Comparison of ENCODE assay signal across 23 cellular contexts in the genomic region with DNA sequence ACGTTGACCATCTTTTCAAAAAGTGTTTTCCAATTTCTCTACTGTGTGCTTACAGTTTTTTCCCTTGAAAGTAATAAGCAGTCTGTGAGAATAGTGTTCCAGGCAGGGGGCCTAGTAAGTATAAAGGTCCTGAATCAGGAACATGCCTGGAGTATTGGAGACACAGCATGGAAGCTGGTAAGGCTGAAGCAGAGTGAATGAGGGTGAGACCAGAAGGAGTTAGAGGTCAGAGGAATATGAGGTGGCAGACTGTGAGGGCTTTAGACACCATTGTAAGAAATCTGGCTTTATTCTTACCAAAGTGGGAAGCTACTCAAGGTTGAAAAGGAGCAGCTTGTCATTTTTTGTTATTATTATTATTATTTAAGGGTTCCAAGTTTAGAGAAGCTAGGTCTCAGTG.
"Had no signal": no experiment of that assay in that cellular context is flagged by ENCODE, and none has a peak within 500 bp of the region (broad histone marks: within the 10 kb centered on the region; RNA-seq: fewer than 3 reads in every experiment).

No MANE protein-coding gene starts in this region.

- H3K27me3 Mint-ChIP-seq: activated CD4-positive, alpha-beta T cell treated with anti-CD3 and anti-CD28 coated beads, Interleukin-2, amount 10 ng/mL, durations not matched to agents 24 days and 14 days; activated CD8-positive, alpha-beta memory T cell treated with anti-CD3 and anti-CD28 coated beads, Interleukin-2, amount 10 ng/mL, durations not matched to agents 7 days and 5 days; activated CD8-positive, alpha-beta T cell treated with anti-CD3 and anti-CD28 coated beads for 36 hours; activated naive CD4-positive, alpha-beta T cell treated with anti-CD3 and anti-CD28 coated beads, Interleukin-2, amount 10 ng/mL, durations not matched to agents 7 days and 5 days; dendritic cell treated with granulocyte-macrophage colony-stimulating factor and Interleukin-4, amounts not matched to agents 40 ng/mL and 50 ng/mL, for 4 days had no signal

- H3K4me1 Mint-ChIP-seq: activated CD4-positive, alpha-beta T cell treated with anti-CD3 and anti-CD28 coated beads, Interleukin-2, amount 10 ng/mL, durations not matched to agents 24 days and 14 days; activated CD8-positive, alpha-beta memory T cell treated with anti-CD3 and anti-CD28 coated beads, Interleukin-2, amount 10 ng/mL, durations not matched to agents 7 days and 5 days; mesothelial cell of epicardium; natural killer cell had no signal

- H3K27ac Mint-ChIP-seq: activated CD4-positive, alpha-beta T cell treated with anti-CD3 and anti-CD28 coated beads, Interleukin-2, amount 10 ng/mL, durations not matched to agents 24 days and 14 days; activated CD8-positive, alpha-beta memory T cell treated with anti-CD3 and anti-CD28 coated beads, Interleukin-2, amount 10 ng/mL, durations not matched to agents 7 days and 5 days; activated CD8-positive, alpha-beta T cell treated with anti-CD3 and anti-CD28 coated beads for 36 hours; activated naive CD4-positive, alpha-beta T cell treated with anti-CD3 and anti-CD28 coated beads, Interleukin-2, amount 10 ng/mL, durations not matched to agents 7 days and 5 days; dendritic cell treated with granulocyte-macrophage colony-stimulating factor and Interleukin-4, amounts not matched to agents 40 ng/mL and 50 ng/mL, for 4 days; mesothelial cell of epicardium; natural killer cell had no signal

- H3K4me3 Mint-ChIP-seq: activated CD4-positive, alpha-beta T cell treated with anti-CD3 and anti-CD28 coated beads, Interleukin-2, amount 10 ng/mL, durations not matched to agents 24 days and 14 days; activated CD8-positive, alpha-beta memory T cell treated with anti-CD3 and anti-CD28 coated beads, Interleukin-2, amount 10 ng/mL, durations not matched to agents 7 days and 5 days; activated CD8-positive, alpha-beta T cell treated with anti-CD3 and anti-CD28 coated beads for 36 hours; activated naive CD4-positive, alpha-beta T cell treated with anti-CD3 and anti-CD28 coated beads, Interleukin-2, amount 10 ng/mL, durations not matched to agents 7 days and 5 days; dendritic cell treated with granulocyte-macrophage colony-stimulating factor and Interleukin-4, amounts not matched to agents 40 ng/mL and 50 ng/mL, for 4 days; mesothelial cell of epicardium; natural killer cell had no signal

- FAIRE-seq: kidney had no signal

- H3K4me1 ChIP-seq: body of pancreas, esophagus muscularis mucosa, prostate gland, right atrium auricular region, upper lobe of left lung had no signal

- H3K36me3 ChIP-seq: esophagus muscularis mucosa, ovary, prostate gland, right atrium auricular region, thoracic aorta, upper lobe of left lung had no signal

- H3K36me3 Mint-ChIP-seq: activated CD8-positive, alpha-beta memory T cell treated with anti-CD3 and anti-CD28 coated beads, Interleukin-2, amount 10 ng/mL, durations not matched to agents 7 days and 5 days; activated naive CD4-positive, alpha-beta T cell treated with anti-CD3 and anti-CD28 coated beads, Interleukin-2, amount 10 ng/mL, durations not matched to agents 7 days and 5 days; mesothelial cell of epicardium; natural killer cell had no signal

- H3K27me3 ChIP-seq: body of pancreas, esophagus muscularis mucosa, ovary, right atrium auricular region, upper lobe of left lung had no signal

- H3K27ac ChIP-seq: body of pancreas, ovary, prostate gland, thoracic aorta, upper lobe of left lung, VCaP had no signal

- H3K9me3 ChIP-seq: body of pancreas, esophagus muscularis mucosa, ovary, prostate gland, right atrium auricular region, thoracic aorta, upper lobe of left lung had no signal

- ATAC-seq: activated CD4-positive, CD25-positive, alpha-beta regulatory T cell treated with anti-CD3 and anti-CD28 coated beads, Interleukin-2, amount 50 U/mL, for 24 hours; activated CD8-positive, alpha-beta memory T cell treated with anti-CD3 and anti-CD28 coated beads, Interleukin-2, amount 10 ng/mL, durations not matched to agents 7 days and 5 days; activated CD8-positive, alpha-beta T cell treated with anti-CD3 and anti-CD28 coated beads for 36 hours; body of pancreas; left lobe of liver; natural killer cell had no signal

- H3K9me3 Mint-ChIP-seq: activated CD4-positive, alpha-beta T cell treated with anti-CD3 and anti-CD28 coated beads, Interleukin-2, amount 10 ng/mL, durations not matched to agents 24 days and 14 days; activated CD8-positive, alpha-beta T cell treated with anti-CD3 and anti-CD28 coated beads for 36 hours; activated naive CD4-positive, alpha-beta T cell treated with anti-CD3 and anti-CD28 coated beads, Interleukin-2, amount 10 ng/mL, durations not matched to agents 7 days and 5 days; dendritic cell treated with granulocyte-macrophage colony-stimulating factor and Interleukin-4, amounts not matched to agents 40 ng/mL and 50 ng/mL, for 4 days; natural killer cell had no signal

- DNase-seq: activated CD4-positive, alpha-beta T cell treated with anti-CD3 and anti-CD28 coated beads, Interleukin-2, amount 10 ng/mL, durations not matched to agents 24 days and 14 days; activated CD8-positive, alpha-beta memory T cell treated with anti-CD3 and anti-CD28 coated beads, Interleukin-2, amount 10 ng/mL, durations not matched to agents 7 days and 5 days; activated CD8-positive, alpha-beta T cell treated with anti-CD3 and anti-CD28 coated beads for 36 hours; activated effector memory CD4-positive, alpha-beta T cell treated with anti-CD3 and anti-CD28 coated beads, Interleukin-2, amount 50 U/mL, for 16 hours; activated naive CD4-positive, alpha-beta T cell treated with anti-CD3 and anti-CD28 coated beads, Interleukin-2, amount 10 ng/mL, durations not matched to agents 7 days and 5 days; activated T-cell treated with anti-CD3 and anti-CD28 coated beads for 4 hours; body of pancreas; effector CD8-positive, alpha-beta T cell; kidney; natural killer cell; ovary; stimulated activated CD4-positive, alpha-beta T cell treated with anti-CD3 and anti-CD28 coated beads, Interleukin-4, amount 100 ng/mL, for 24 hours; stimulated activated naive CD4-positive, alpha-beta T cell treated with Interleukin-2 at 50 U/mL for 16 hours; upper lobe of left lung had no signal

- H3K4me3 ChIP-seq: body of pancreas, esophagus muscularis mucosa, ovary, prostate gland, right atrium auricular region, thoracic aorta, upper lobe of left lung had no signal
